In genomic region chr3:164781755-164782154, GRCh38 we compare ENCODE assay signal across 32 cellular contexts.
"Had no signal": no experiment of that assay in that cellular context is flagged by ENCODE, and none has a peak within 500 bp of the region (broad histone marks: within the 10 kb centered on the region; RNA-seq: fewer than 3 reads in every experiment).

No MANE protein-coding gene starts in this region.

- ATAC-seq: activated CD8-positive, alpha-beta T cell treated with anti-CD3 and anti-CD28 coated beads for 36 hours; activated naive CD4-positive, alpha-beta T cell treated with anti-CD3 and anti-CD28 coated beads, Interleukin-2, amount 50 U/mL, for 72 hours; activated T-cell treated with anti-CD3 and anti-CD28 coated beads, Interleukin-2, amount 50 U/mL, for 4 hours; activated T-cell treated with anti-CD3 and anti-CD28 coated beads, Interleukin-2, amount 50 U/mL, for 72 hours; activated T-helper 17 cell treated with anti-CD3 and anti-CD28 coated beads, Interleukin-2, amount 50 U/mL, for 72 hours; body of pancreas had no signal

- H3K9me3 ChIP-seq: adrenal gland, body of pancreas had no signal

- H3K4me1 ChIP-seq: adrenal gland, breast epithelium had no signal

- H3K4me3 ChIP-seq: adrenal gland, body of pancreas, breast epithelium had no signal

- FAIRE-seq: astrocyte had no signal

- H3K36me3 ChIP-seq: adrenal gland, brain microvascular endothelial cell, breast epithelium had no signal

- H3K27ac ChIP-seq: adrenal gland, body of pancreas, brain microvascular endothelial cell, breast epithelium, VCaP had no signal

- H3K27me3 ChIP-seq: adrenal gland, body of pancreas, brain microvascular endothelial cell, breast epithelium had no signal

- DNase-seq: activated B cell treated with CpG ODN at 0.5 μM for 24 hours; activated CD4-positive, alpha-beta memory T cell treated with anti-CD3 and anti-CD28 coated beads for 36 hours; activated CD4-positive, alpha-beta T cell treated with anti-CD3 and anti-CD28 coated beads for 4 hours; activated CD4-positive, alpha-beta T cell treated with anti-CD3 and anti-CD28 coated beads, Interleukin-2, amount 10 ng/mL, durations not matched to agents 24 days and 14 days; activated CD4-positive, alpha-beta T cell treated with anti-CD3 and anti-CD28 coated beads, Interleukin-2, amount 50 U/mL, for 1 hour; activated CD4-positive, alpha-beta T cell treated with anti-CD3 and anti-CD28 coated beads, Interleukin-2, amount 50 U/mL, for 4 hours; activated CD4-positive, CD25-positive, alpha-beta regulatory T cell treated with anti-CD3 and anti-CD28 coated beads, Interleukin-2, amount 50 U/mL, for 72 hours; activated CD8-positive, alpha-beta memory T cell treated with anti-CD3 and anti-CD28 coated beads, Interleukin-2, amount 50 U/mL, for 4 hours; activated CD8-positive, alpha-beta T cell treated with anti-CD3 and anti-CD28 coated beads for 36 hours; activated effector memory CD4-positive, alpha-beta T cell treated with anti-CD3 and anti-CD28 coated beads, Interleukin-2, amount 50 U/mL, for 16 hours; activated gamma-delta T cell treated with Interleukin-2 at 50 U/mL for 16 hours; activated naive CD4-positive, alpha-beta T cell; activated naive CD4-positive, alpha-beta T cell treated with anti-CD3 and anti-CD28 coated beads for 36 hours; activated naive CD4-positive, alpha-beta T cell treated with anti-CD3 and anti-CD28 coated beads, Interleukin-2, amount 50 U/mL, for 16 hours; activated naive CD8-positive, alpha-beta T cell treated with anti-CD3 and anti-CD28 coated beads for 36 hours; activated T-cell treated with anti-CD3 and anti-CD28 coated beads for 4 hours; activated T-cell treated with anti-CD3 and anti-CD28 coated beads, Interleukin-2, amount 50 U/mL, for 1 hour; activated T-cell treated with anti-CD3 and anti-CD28 coated beads, Interleukin-2, amount 50 U/mL, for 4 hours; activated T-cell treated with anti-CD3 and anti-CD28 coated beads, Interleukin-2, amount 50 U/mL, for 72 hours; adrenal gland; amniotic stem cell; aorta; body of pancreas; brain microvascular endothelial cell; central memory CD4-positive, alpha-beta T cell; T-helper 2 cell; T-helper 9 cell had no signal
